24 cellular contexts compared by ENCODE assay signal in the genomic region with DNA sequence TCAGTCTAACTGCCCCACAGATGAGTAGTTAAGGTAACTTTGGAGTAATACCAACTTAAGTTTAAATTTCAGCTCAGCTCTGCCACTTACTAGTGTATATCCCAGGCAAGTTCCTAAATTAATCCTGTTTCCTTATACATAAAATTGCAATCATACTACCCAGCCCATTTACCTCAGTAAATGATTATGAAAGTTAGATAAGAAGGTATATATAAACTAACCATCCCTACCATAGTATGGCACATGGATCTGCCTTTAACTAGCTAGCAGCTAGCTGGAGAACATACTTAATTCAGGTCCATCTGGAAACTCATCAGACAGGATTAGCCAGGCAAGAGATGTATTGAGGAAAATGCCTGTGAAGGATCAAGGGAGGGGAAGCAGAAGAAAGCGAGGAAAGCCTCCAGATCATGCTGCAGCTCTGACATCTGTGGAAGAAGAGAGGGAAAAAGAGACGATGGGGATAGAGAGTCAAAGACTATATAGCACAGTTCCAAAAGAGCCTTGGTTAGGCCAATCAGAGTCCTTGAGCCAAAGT.
"Had no signal": no experiment of that assay in that cellular context is flagged by ENCODE, and none has a peak within 500 bp of the region (broad histone marks: within the 10 kb centered on the region; RNA-seq: fewer than 3 reads in every experiment).

No MANE protein-coding gene starts in this region.

- ATAC-seq: naive thymus-derived CD4-positive, alpha-beta T cell; right lobe of liver had no signal

- H3K27ac ChIP-seq: coronary artery, esophagus squamous epithelium, heart right ventricle, neural progenitor cell, parathyroid adenoma, right lobe of liver, stomach, thyroid gland, vagina had no signal

- H3K9me3 ChIP-seq: esophagus squamous epithelium, heart right ventricle, right lobe of liver, stomach, thyroid gland, vagina had no signal

- H3K36me3 ChIP-seq: neural progenitor cell, right lobe of liver, thyroid gland, vagina had no signal

- H3K27me3 ChIP-seq: esophagus squamous epithelium, heart right ventricle, neural progenitor cell, right lobe of liver, stomach, thyroid gland, vagina had no signal

- DNase-seq: dermis blood vessel endothelial cell; effector memory CD4-positive, alpha-beta T cell; erythroblast; esophagus squamous epithelium; foreskin melanocyte; glutamatergic neuron; heart right ventricle; hippocampal formation; left ventricle myocardium superior; mesenchymal stem cell; naive thymus-derived CD4-positive, alpha-beta T cell; right lobe of liver; small intestine; stimulated activated CD4-positive, alpha-beta T cell treated with anti-CD3 and anti-CD28 coated beads, Interleukin-15, amount 100 ng/mL, for 24 hours; stimulated activated CD4-positive, alpha-beta T cell treated with anti-CD3 and anti-CD28 coated beads, Interleukin-2, amount 100 ng/mL, for 48 hours; stimulated activated naive CD4-positive, alpha-beta T cell treated with Interleukin-2 at 50 U/mL for 16 hours; stomach; thyroid gland; trophoblast cell had no signal

- H3K4me3 ChIP-seq: coronary artery, esophagus squamous epithelium, heart right ventricle, lung, neural progenitor cell, right lobe of liver, stomach, thyroid gland, vagina had no signal

- H3K4me1 ChIP-seq: parathyroid adenoma, stomach, thyroid gland, vagina had no signal
